8 cellular contexts compared by ENCODE assay signal in the genomic region with DNA sequence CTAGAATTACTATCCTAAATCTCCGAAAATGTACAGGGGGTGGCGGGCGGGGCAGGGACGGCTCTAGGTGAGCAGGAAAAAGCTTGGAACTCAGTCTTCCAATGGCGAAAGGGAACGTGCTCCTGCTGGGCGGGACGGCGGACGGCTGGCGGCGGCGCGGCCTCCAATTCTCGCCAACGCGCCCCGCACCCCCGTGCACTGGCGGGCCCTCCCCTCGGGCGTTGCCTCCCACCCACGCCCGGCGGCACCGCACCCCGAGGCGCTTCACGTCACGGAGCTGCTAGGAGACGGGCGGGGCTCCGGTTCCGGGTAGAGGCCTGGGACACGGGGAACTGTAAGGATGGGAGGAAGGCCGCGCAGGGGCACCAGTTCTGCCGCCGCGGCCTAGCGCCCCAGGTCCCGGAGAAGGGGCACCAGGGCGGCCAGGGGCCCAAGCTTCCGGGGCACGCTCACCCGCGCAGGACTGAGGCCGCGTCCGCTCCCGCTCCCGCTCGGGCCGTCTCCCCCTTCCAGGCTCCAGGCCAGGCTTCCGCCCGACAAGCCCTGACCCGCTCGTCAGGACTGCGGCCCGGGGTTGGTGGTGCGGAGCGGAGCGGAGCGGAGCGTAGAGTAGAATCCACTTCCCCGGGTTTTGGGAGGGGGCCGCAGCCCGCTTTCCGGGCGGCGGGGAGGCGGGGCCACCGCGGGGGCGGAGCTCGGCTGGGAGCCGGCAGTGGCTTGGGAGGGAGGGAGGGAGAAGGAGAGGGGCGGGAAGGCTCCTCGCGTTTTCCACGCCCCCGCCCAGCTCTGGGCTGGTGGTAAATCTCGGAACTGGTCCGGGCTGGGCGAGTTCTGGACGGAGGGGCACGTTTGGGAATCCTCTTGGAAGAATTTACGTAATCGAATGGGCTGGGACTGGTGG. TPM values are rescaled to one million over a fixed set of nuclear protein-coding genes. Genes with fewer than 3 reads are reported as not detected.
DNase-seq lines count a peak whose midpoint lies in the region; ATAC-seq and TF ChIP-seq lines count a peak whose summit lies in the region.

A gene (minus strand): TSS at position 594 of the 901 bp plus-strand sequence. CDS start 3,167 bp downstream, outside the sequence.

- peak within 1 kb of the TSS; percentile 80 for H3K4me3 Mint-ChIP-seq in WTC11
- H3K4me3 Mint-ChIP-seq in immature natural killer cell = peak within 1 kb of the TSS; percentile 97 to 99 (median 98)

- TF ChIP-seq POLR2A in spleen (IDR thresholded peaks at IDR 0.05) = peak; percentile 15 to 71 (median 70)

- H3K9me3 Mint-ChIP-seq in WTC11 = no peaks in the 10 kb centered on the region
- H3K9me3 Mint-ChIP-seq in immature natural killer cell = no peaks in the 10 kb centered on the region

- TF ChIP-seq CTCF in AG04450 (IDR thresholded peaks at IDR 0.05; ENCODE audit: low read depth, low read length) (no peak), WTC11 (IDR thresholded peaks at IDR 0.05) (no peak), cardiac fibroblast (IDR thresholded peaks at IDR 0.05; ENCODE audit: low read depth, low read length) (no peak), spleen (IDR thresholded peaks at IDR 0.05 in 8 of 11, conservative IDR thresholded peaks at IDR 0.05 in 3 of 11) (peak in 2 of 11 experiments; percentile 9 to 12)

- POLR2A ChIA-PET in AG04450 (lab: Yijun Ruan, JAX) (interaction anchor here (0.5 to 2.0 kb wide), 24 partner anchors 11 to 824 kb away, joined by 3 to 29 read pairs (median 4); a partner anchor contains a TSS), WTC11 (lab: Charles Lee) (interaction anchor here (0.5 to 2.5 kb wide), 7 partner anchors 14 to 231 kb away, joined by 3 to 17 read pairs (median 4); a partner anchor contains a TSS)

- H3K27me3 ChIP-seq in AG04450 (ENCODE audit: control insufficient read depth, insufficient read depth, low read length) = no peaks in the 10 kb centered on the region
- H3K27me3 ChIP-seq in spleen (replicated peaks in 1 of 7) = no peaks in the 10 kb centered on the region

- ATAC-seq in GM18909 (IDR thresholded peaks at IDR 0.05; ENCODE audit: poor library complexity, unreplicated experiment) (peak; percentile 88), HG03175 (IDR thresholded peaks at IDR 0.05; ENCODE audit: unreplicated experiment) (peak; percentile 89), WTC11 (peak; percentile 88)

- peaks cover 0 to 29% (median 6%) of the 10 kb centered on the region in 6 donors for H3K36me3 ChIP-seq in spleen

- intact Hi-C loops in spleen (cut with DNase I; ENCODE audit: low total_unique reads) = loop anchor here (10.0 kb wide), 1 partner anchor 45 kb away; a partner anchor contains a TSS

- H3K27ac ChIP-seq in AG04450 (ENCODE audit: low read depth, low read length) (peak within 1 kb of the TSS; percentile 98), spleen (peak within 1 kb of the TSS; percentile 95 to 99 (median 99))

- WGBS in spleen, 5 donors = 0 to 1% (median 1%) methylated on average over 42 to 89 of the region's 89 CpGs

- H3K36me3 Mint-ChIP-seq in WTC11 (peaks cover 7% of the 10 kb centered on the region), immature natural killer cell (peaks cover 9 to 17% (median 12%) of the 10 kb centered on the region in 3 donors)

- H3K4me1 ChIP-seq in spleen = peaks cover 5 to 61% (median 39%) of the 10 kb centered on the region in 6 donors

- DNase-seq in AG04450 (ENCODE audit: low read depth, low spot score) = peak; percentile 94
- peak; percentile 97 for DNase-seq in NCI-H226
- DNase-seq in WTC11 (ENCODE audit: low spot score) = peak; percentile 96
- peak; percentile 97 to 99 for DNase-seq in cardiac fibroblast (ENCODE audit: low read depth in 2 of 2)
- DNase-seq in immature natural killer cell = peak; percentile 87 to 88 (median 88)
- peak; percentile 97 for DNase-seq in spleen

- H3K27ac Mint-ChIP-seq in WTC11 (peak within 1 kb of the TSS; percentile 70), immature natural killer cell (peak within 1 kb of the TSS; percentile 81 to 97 (median 96))

- peaks cover 37% of the 10 kb centered on the region for H3K4me1 Mint-ChIP-seq in WTC11
- peaks cover 35 to 58% of the 10 kb centered on the region in 2 donors for H3K4me1 Mint-ChIP-seq in immature natural killer cell

- H3K9me3 ChIP-seq in AG04450 (ENCODE audit: control insufficient read depth, insufficient read depth, low read length) = no peaks in the 10 kb centered on the region
- H3K9me3 ChIP-seq in spleen = no peaks in the 10 kb centered on the region

- H3K4me3 ChIP-seq in AG04450 (ENCODE audit: low read depth, low read length) = peak within 1 kb of the TSS; percentile 86
- peak within 1 kb of the TSS; percentile 53 to 83 for H3K4me3 ChIP-seq in cardiac fibroblast (replicated peaks in 1 of 2; ENCODE audit: low read depth in 2 of 2, low read length in 2 of 2)
- peak within 1 kb of the TSS; percentile 64 to 91 (median 68) for H3K4me3 ChIP-seq in spleen

- CTCF ChIA-PET in AG04450 (lab: Charles Lee) = interaction anchor here (0.7 to 2.6 kb wide), 4 partner anchors 29 to 169 kb away, joined by 3 to 10 read pairs (median 6); no protein-coding TSS in a partner anchor
- CTCF ChIA-PET in WTC11 (lab: Charles Lee) = interaction anchor here (0.8 to 3.9 kb wide), 6 partner anchors 35 to 221 kb away, joined by 3 to 40 read pairs (median 4); a partner anchor contains a TSS

- no peaks in the 10 kb centered on the region for H3K27me3 Mint-ChIP-seq in WTC11 (ENCODE audit: low read depth)
- peaks cover 0 to 5% (median 3%) of the 10 kb centered on the region in 3 donors for H3K27me3 Mint-ChIP-seq in immature natural killer cell (ENCODE audit: low read depth in 3 of 3)

TF ChIP-seq in WTC11, 78 proteins besides CTCF, POLR2A, EP300 and RAD21 (continues in another document):
- TF ChIP-seq NFATC4 (CRISPR knock-in tag; IDR thresholded peaks at IDR 0.05) = no peak
- no peak for TF ChIP-seq MXD4 (CRISPR knock-in tag; IDR thresholded peaks at IDR 0.05; ENCODE audit: borderline replicate concordance)
- TF ChIP-seq, protein P1, sequence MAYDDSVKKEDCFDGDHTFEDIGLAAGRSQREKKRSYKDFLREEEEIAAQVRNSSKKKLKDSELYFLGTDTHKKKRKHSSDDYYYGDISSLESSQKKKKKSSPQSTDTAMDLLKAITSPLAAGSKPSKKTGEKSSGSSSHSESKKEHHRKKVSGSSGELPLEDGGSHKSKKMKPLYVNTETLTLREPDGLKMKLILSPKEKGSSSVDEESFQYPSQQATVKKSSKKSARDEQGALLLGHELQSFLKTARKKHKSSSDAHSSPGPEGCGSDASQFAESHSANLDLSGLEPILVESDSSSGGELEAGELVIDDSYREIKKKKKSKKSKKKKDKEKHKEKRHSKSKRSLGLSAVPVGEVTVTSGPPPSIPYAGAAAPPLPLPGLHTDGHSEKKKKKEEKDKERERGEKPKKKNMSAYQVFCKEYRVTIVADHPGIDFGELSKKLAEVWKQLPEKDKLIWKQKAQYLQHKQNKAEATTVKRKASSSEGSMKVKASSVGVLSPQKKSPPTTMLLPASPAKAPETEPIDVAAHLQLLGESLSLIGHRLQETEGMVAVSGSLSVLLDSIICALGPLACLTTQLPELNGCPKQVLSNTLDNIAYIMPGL (CRISPR knock-in tag; IDR thresholded peaks at IDR 0.05) = peak; percentile 84
- TF ChIP-seq, protein P2, sequence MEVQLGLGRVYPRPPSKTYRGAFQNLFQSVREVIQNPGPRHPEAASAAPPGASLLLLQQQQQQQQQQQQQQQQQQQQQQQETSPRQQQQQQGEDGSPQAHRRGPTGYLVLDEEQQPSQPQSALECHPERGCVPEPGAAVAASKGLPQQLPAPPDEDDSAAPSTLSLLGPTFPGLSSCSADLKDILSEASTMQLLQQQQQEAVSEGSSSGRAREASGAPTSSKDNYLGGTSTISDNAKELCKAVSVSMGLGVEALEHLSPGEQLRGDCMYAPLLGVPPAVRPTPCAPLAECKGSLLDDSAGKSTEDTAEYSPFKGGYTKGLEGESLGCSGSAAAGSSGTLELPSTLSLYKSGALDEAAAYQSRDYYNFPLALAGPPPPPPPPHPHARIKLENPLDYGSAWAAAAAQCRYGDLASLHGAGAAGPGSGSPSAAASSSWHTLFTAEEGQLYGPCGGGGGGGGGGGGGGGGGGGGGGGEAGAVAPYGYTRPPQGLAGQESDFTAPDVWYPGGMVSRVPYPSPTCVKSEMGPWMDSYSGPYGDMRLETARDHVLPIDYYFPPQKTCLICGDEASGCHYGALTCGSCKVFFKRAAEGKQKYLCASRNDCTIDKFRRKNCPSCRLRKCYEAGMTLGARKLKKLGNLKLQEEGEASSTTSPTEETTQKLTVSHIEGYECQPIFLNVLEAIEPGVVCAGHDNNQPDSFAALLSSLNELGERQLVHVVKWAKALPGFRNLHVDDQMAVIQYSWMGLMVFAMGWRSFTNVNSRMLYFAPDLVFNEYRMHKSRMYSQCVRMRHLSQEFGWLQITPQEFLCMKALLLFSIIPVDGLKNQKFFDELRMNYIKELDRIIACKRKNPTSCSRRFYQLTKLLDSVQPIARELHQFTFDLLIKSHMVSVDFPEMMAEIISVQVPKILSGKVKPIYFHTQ (CRISPR knock-in tag; IDR thresholded peaks at IDR 0.05) = no peak
- no peak for TF ChIP-seq TCF7 (CRISPR knock-in tag; IDR thresholded peaks at IDR 0.05; ENCODE audit: low read depth)
- TF ChIP-seq ESRRA (CRISPR knock-in tag; IDR thresholded peaks at IDR 0.05; ENCODE audit: borderline replicate concordance) = no peak; the same call in 1 of the 2 replicates
- TF ChIP-seq ZNF121 (CRISPR knock-in tag; IDR thresholded peaks at IDR 0.05) = no peak

RNA-seq across cellular contexts. Expression of the gene that starts here (rescaled TPM):
- polyA plus RNA-seq in AG04450 (2011; rRNA removed) (10.8 and 15.0 TPM in 2 replicates), immature natural killer cell (10 to 100 TPM; 18.3 to 29.1 (median 21.0) TPM), spleen (10 to 100 TPM; 21.4 to 40.2 (median 34.2) TPM)
- polyA minus RNA-seq in AG04450 (2011; rRNA and poly(A)+ RNA removed) = 10.4 and 12.9 TPM in 2 replicates
- total RNA-seq in WTC11 (2021) (15.5 to 19.4 TPM (median 17.0 TPM) in 3 replicates), spleen (10 to 100 TPM; 29.6 to 37.5 (median 30.1) TPM)

Comparison
In these comparisons a context has a peak if more than half of its experiments do, and no peak if none do; other contexts are left out.
1. Peak in every context shown above with its lines: DNase-seq, ATAC-seq, H3K4me3 ChIP-seq and H3K27ac ChIP-seq.